19 cellular contexts compared by ENCODE assay signal in the genomic region with DNA sequence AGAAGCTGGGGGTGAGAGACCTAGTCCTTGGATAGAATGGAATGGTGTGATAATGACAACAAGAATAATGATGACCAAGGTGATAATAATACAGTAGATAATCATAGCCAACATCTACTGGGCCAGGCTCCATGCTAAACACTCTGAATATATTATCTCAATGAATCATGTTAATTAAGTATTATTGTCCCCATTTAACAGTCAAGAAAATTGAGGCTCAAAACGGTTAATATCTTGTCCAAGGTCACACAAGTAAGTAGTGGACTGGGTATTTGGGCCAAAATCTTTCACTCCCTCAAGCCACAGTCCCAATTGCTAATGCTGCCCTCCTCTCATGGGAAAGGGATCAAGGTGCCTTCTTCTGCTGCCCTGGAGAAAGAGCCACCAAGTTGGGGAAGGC. TPM values are rescaled to one million over a fixed set of nuclear protein-coding genes. Genes with fewer than 3 reads are reported as not detected.
DNase-seq lines count a peak whose midpoint lies in the region; ATAC-seq and TF ChIP-seq lines count a peak whose summit lies in the region.
"Had no signal": no experiment of that assay in that cellular context is flagged by ENCODE, and none has a peak within 500 bp of the region (broad histone marks: within the 10 kb centered on the region; RNA-seq: fewer than 3 reads in every experiment).

No MANE protein-coding gene starts in this region.

- no TSS peak for BruUV-seq in mammary epithelial cell (replicated peaks; lab: Mats Ljungman, UMichigan)
- no TSS peak for BruUV-seq in PC-9 (replicated peaks; lab: Mats Ljungman, UMichigan)

- H3K27ac Mint-ChIP-seq in WTC11: no peak overlapping the region
- H3K27ac Mint-ChIP-seq: CD4-positive, alpha-beta memory T cell; H9; IgD-negative memory B cell had no signal

- H3K4me3 Mint-ChIP-seq in WTC11: no peak overlapping the region
- H3K4me3 Mint-ChIP-seq: CD4-positive, alpha-beta memory T cell; H9; IgD-negative memory B cell had no signal

- ATAC-seq in lower lobe of right lung: no peak
- no peak for ATAC-seq in HG03039 (IDR thresholded peaks at IDR 0.05; ENCODE audit: unreplicated experiment)
- no peak for ATAC-seq in WTC11
- ATAC-seq: A549 had no signal

- H3K9me3 ChIP-seq in breast epithelium (no peaks in the 10 kb centered on the region), mammary epithelial cell (replicated peaks; ENCODE audit: insufficient read depth, low read length) (no peaks in the 10 kb centered on the region), PC-9 (ENCODE audit: insufficient read depth, low read depth) (no peaks in the 10 kb centered on the region), lower lobe of right lung (no peaks in the 10 kb centered on the region), osteoblast (ENCODE audit: low read depth, low read length) (no peaks in the 10 kb centered on the region)
- H3K9me3 ChIP-seq: A549 had no signal

- H3K27ac ChIP-seq in breast epithelium: peak overlapping the region; percentile 34 to 78
- H3K27ac ChIP-seq in mammary epithelial cell (ENCODE audit: insufficient read depth, low read depth, low read length): no peak overlapping the region
- peak overlapping the region; percentile 23; the same call in 1 of the 2 replicates for H3K27ac ChIP-seq in PC-9
- H3K27ac ChIP-seq in lower lobe of right lung: peak overlapping the region; percentile 49
- H3K27ac ChIP-seq in osteoblast (ENCODE audit: low read depth, low read length): no peak overlapping the region
- H3K27ac ChIP-seq: A549, BLaER1, HL-60 had no signal

- H2AFZ ChIP-seq in mammary epithelial cell (ENCODE audit: low read depth, low read length): no peak overlapping the region
- H2AFZ ChIP-seq in PC-9: no peak overlapping the region
- H2AFZ ChIP-seq in osteoblast (ENCODE audit: low read length): no peak overlapping the region

- no peaks in the 10 kb centered on the region for H4K20me1 ChIP-seq in mammary epithelial cell (ENCODE audit: insufficient read depth, low read length)
- H4K20me1 ChIP-seq in PC-9 (ENCODE audit: insufficient read depth): peaks cover 3% of the 10 kb centered on the region; the same call in 1 of the 2 replicates
- H4K20me1 ChIP-seq in osteoblast (ENCODE audit: insufficient read depth, low read length): no peaks in the 10 kb centered on the region
- H4K20me1 ChIP-seq: BLaER1 had no signal

- H3K79me2 ChIP-seq in mammary epithelial cell (ENCODE audit: insufficient read depth, low read length) (no peaks in the 10 kb centered on the region), PC-9 (ENCODE audit: low read depth) (peaks cover 19% of the 10 kb centered on the region), osteoblast (ENCODE audit: insufficient read depth, low read length) (no peaks in the 10 kb centered on the region)

- in situ Hi-C loops in mammary epithelial cell (cut with MboI; ENCODE audit: low sequenced_read_pairs in 2 of 2): no loop called here

- H3K4me1 ChIP-seq in breast epithelium (peaks cover 0 to 20% of the 10 kb centered on the region in 2 donors), mammary epithelial cell (ENCODE audit: insufficient read depth, low read length) (peaks cover 43% of the 10 kb centered on the region), PC-9 (replicated peaks; ENCODE audit: insufficient read depth) (peaks cover 82% of the 10 kb centered on the region), lower lobe of right lung (peaks cover 13% of the 10 kb centered on the region), osteoblast (ENCODE audit: insufficient read depth, low read length) (peaks cover 29% of the 10 kb centered on the region)
- H3K4me1 ChIP-seq: BLaER1 had no signal

- H3F3A ChIP-seq in PC-9 (ENCODE audit: insufficient read depth, low read depth): peaks cover 69% of the 10 kb centered on the region

- no peaks in the 10 kb centered on the region for H3K9me2 ChIP-seq in PC-9 (ENCODE audit: insufficient read depth)

- CTCF ChIA-PET in mammary epithelial cell (lab: Charles Lee; ENCODE audit: low non-redundant PET) (no interaction called here), PC-9 (lab: Charles Lee) (no interaction called here), WTC11 (lab: Charles Lee) (interaction anchor here (1.1 to 7.4 kb wide), 3 partner anchors 17 to 131 kb away, joined by 5 to 122 read pairs (median 7); no protein-coding TSS in a partner anchor)

- WGBS in mammary epithelial cell (ENCODE audit: low coverage, missing lambda C conversion rate): 94% methylated on average over 1 of the region's 1 CpG

- TF ChIP-seq POLR2A in breast epithelium (IDR thresholded peaks at IDR 0.05): no peak

- H3K36me3 ChIP-seq in breast epithelium (no peaks in the 10 kb centered on the region), mammary epithelial cell (ENCODE audit: insufficient read depth, low read length) (no peaks in the 10 kb centered on the region), PC-9 (ENCODE audit: low read depth) (peaks cover 7% of the 10 kb centered on the region), lower lobe of right lung (no peaks in the 10 kb centered on the region), osteoblast (ENCODE audit: insufficient read depth, low read length) (no peaks in the 10 kb centered on the region)
- H3K36me3 ChIP-seq: BLaER1 had no signal

- dilution Hi-C loops in mammary epithelial cell (cut with HindIII; ENCODE audit: low sequenced_read_pairs): loop anchor here (5.0 to 10.0 kb wide), 2 partner anchors 55 to 617 kb away; a partner anchor contains a TSS

- no peak overlapping the region for H3K4me3 ChIP-seq in breast epithelium
- H3K4me3 ChIP-seq in mammary epithelial cell (replicated peaks in 1 of 3; ENCODE audit: insufficient read depth in 1 of 3, low read depth in 2 of 3, low read length in 3 of 3): no peak overlapping the region
- H3K4me3 ChIP-seq in PC-9: no peak overlapping the region
- no peak overlapping the region for H3K4me3 ChIP-seq in lower lobe of right lung
- no peak overlapping the region for H3K4me3 ChIP-seq in osteoblast (ENCODE audit: insufficient read depth, low read length)
- H3K4me3 ChIP-seq: A549, BLaER1 had no signal

- DNase-seq in breast epithelium (ENCODE audit: low spot score in 2 of 2): no peak
- no peak for DNase-seq in mammary epithelial cell
- DNase-seq in PC-9: no peak
- DNase-seq in lower lobe of right lung: no peak
- DNase-seq in osteoblast (ENCODE audit: insufficient read length, low spot score, missing footprints): peak; percentile 3
- no peak for DNase-seq in AG20443 (ENCODE audit: low spot score)
- DNase-seq in WTC11 (ENCODE audit: low spot score): no peak
- DNase-seq: CD4-positive, alpha-beta memory T cell; DMS79 treated with DMSO at 0.1 percent for 48 hours; GF-D8; H9 had no signal

- no peak overlapping the region for H3K9ac ChIP-seq in mammary epithelial cell (ENCODE audit: insufficient read depth, low read length)
- H3K9ac ChIP-seq: BLaER1 had no signal

- H3K9me3 Mint-ChIP-seq in WTC11: no peaks in the 10 kb centered on the region
- H3K9me3 Mint-ChIP-seq: CD4-positive, alpha-beta memory T cell; H9 had no signal

- H3K4me2 ChIP-seq in mammary epithelial cell (ENCODE audit: insufficient read depth, low read depth, low read length): no peak overlapping the region
- H3K4me2 ChIP-seq in PC-9: peak overlapping the region; percentile 32
- no peak overlapping the region for H3K4me2 ChIP-seq in osteoblast (ENCODE audit: insufficient read depth, low read length)
- H3K4me2 ChIP-seq: A549, BLaER1 had no signal

- peaks cover 6% of the 10 kb centered on the region for H3K27me3 Mint-ChIP-seq in WTC11 (ENCODE audit: low read depth)

- H3K36me3 Mint-ChIP-seq in WTC11: no peaks in the 10 kb centered on the region
- H3K36me3 Mint-ChIP-seq: CD4-positive, alpha-beta memory T cell; IgD-negative memory B cell had no signal

- POLR2A ChIA-PET in PC-9 (lab: Charles Lee; ENCODE audit: unreplicated experiment): interaction anchor here (0.6 kb wide), 1 partner anchor 16 kb away, joined by 3 read pairs; no protein-coding TSS in a partner anchor
- POLR2A ChIA-PET in WTC11 (lab: Charles Lee): no interaction called here

- intact Hi-C loops in breast epithelium (cut with DNase I; ENCODE audit: low total_unique reads) (no loop called here), mammary epithelial cell (cut with micrococcal nuclease) (no loop called here), PC-9 (cut with micrococcal nuclease; ENCODE audit: unreplicated experiment) (no loop called here), lower lobe of right lung (cut with DNase I) (no loop called here)

- peaks cover 3 to 18% of the 10 kb centered on the region in 2 donors for H3K27me3 ChIP-seq in breast epithelium
- H3K27me3 ChIP-seq in mammary epithelial cell (ENCODE audit: insufficient read depth, low read length): no peaks in the 10 kb centered on the region
- no peaks in the 10 kb centered on the region for H3K27me3 ChIP-seq in PC-9 (ENCODE audit: insufficient read depth, low read depth)
- H3K27me3 ChIP-seq in lower lobe of right lung (ENCODE audit: low read depth): peaks cover 38% of the 10 kb centered on the region
- no peaks in the 10 kb centered on the region for H3K27me3 ChIP-seq in osteoblast (ENCODE audit: insufficient read depth, low read length)

- TF ChIP-seq CTCF in breast epithelium (IDR thresholded peaks at IDR 0.05) (no peak), mammary epithelial cell (conservative IDR thresholded peaks at IDR 0.05 in 1 of 2, IDR thresholded peaks at IDR 0.05 in 1 of 2; ENCODE audit: extremely low read depth in 1 of 2, insufficient read depth in 1 of 2, low read depth in 1 of 2, low read length in 2 of 2) (no peak), PC-9 (conservative IDR thresholded peaks at IDR 0.05) (no peak), lower lobe of right lung (IDR thresholded peaks at IDR 0.05) (no peak), osteoblast (IDR thresholded peaks at IDR 0.05; ENCODE audit: extremely low read depth, low read depth, low read length) (no peak), WTC11 (IDR thresholded peaks at IDR 0.05) (no peak)

- H3K4me1 Mint-ChIP-seq in WTC11: peaks cover 48% of the 10 kb centered on the region

RNA-seq across cellular contexts. Expression of a gene that starts 3.9 kb away (rescaled TPM):
- 1,000 to 10,000 TPM in 1 of 3 donors, 100 to 1,000 TPM in 1, 1 to 10 TPM in 1; 6.7 to 1,011 (median 375) TPM for total RNA-seq in breast epithelium
- 10 to 100 TPM in 1 of 2 donors, not detected in 1; 29.3 TPM for total RNA-seq in mammary epithelial cell
- 1.7 TPM for polyA plus RNA-seq in mammary epithelial cell
- polyA minus RNA-seq in mammary epithelial cell: not detected
- total RNA-seq in PC-9 (2021): 1,811 and 2,277 TPM in 2 replicates
- total RNA-seq in lower lobe of right lung: 212 TPM
- 68.8 and 69.0 TPM in 2 replicates for total RNA-seq in osteoblast
- total RNA-seq in WTC11 (2021): 110 to 130 TPM (median 124 TPM) in 3 replicates
- total RNA-seq: CD4-positive, alpha-beta memory T cell had no signal
- polyA plus RNA-seq: CD14-positive monocyte; CD4-positive, alpha-beta memory T cell; IgD-negative memory B cell had no signal

RNA-seq across cellular contexts. Expression of a gene that starts 13.3 kb away (rescaled TPM):
- total RNA-seq in breast epithelium (1,000 to 10,000 TPM in 1 of 3 donors, 100 to 1,000 TPM in 1, under 1 TPM in 1; 0.80 to 2,244 (median 331) TPM), mammary epithelial cell (1,000 to 10,000 TPM in 1 of 2 donors, 100 to 1,000 TPM in 1; 302 to 1,980 TPM), PC-9 (2021) (41.9 and 49.9 TPM in 2 replicates), lower lobe of right lung (9.0 TPM), osteoblast (0.59 and 0.72 TPM in 2 replicates), WTC11 (2021) (0.34 to 0.55 TPM (median 0.37 TPM) in 3 replicates)
- polyA plus RNA-seq in mammary epithelial cell: 2,083 TPM
- polyA minus RNA-seq in mammary epithelial cell: 1,726 TPM
- total RNA-seq: CD4-positive, alpha-beta memory T cell had no signal
- polyA plus RNA-seq: CD14-positive monocyte; CD4-positive, alpha-beta memory T cell; IgD-negative memory B cell had no signal

RNA-seq across cellular contexts. Expression of a gene that starts 26.6 kb away (rescaled TPM):
- total RNA-seq in breast epithelium (1 to 10 TPM in 1 of 3 donors, not detected in 2; 1.6 TPM), mammary epithelial cell (1 to 10 TPM in 1 of 2 donors, under 1 TPM in 1; 0.17 to 1.4 TPM), PC-9 (2021) (606 and 1,548 TPM in 2 replicates), lower lobe of right lung (5.2 TPM), osteoblast (not detected in 2 replicates), WTC11 (2021) (not detected in 3 replicates)
- polyA plus RNA-seq in mammary epithelial cell: 1.2 TPM
- not detected for polyA minus RNA-seq in mammary epithelial cell
- total RNA-seq: CD4-positive, alpha-beta memory T cell; H1; H9; HT1080 had no signal
- polyA plus RNA-seq: CD14-positive monocyte; CD4-positive, alpha-beta memory T cell; IgD-negative memory B cell had no signal

RNA-seq across cellular contexts. Expression of a gene that starts 39.9 kb away (rescaled TPM):
- under 1 TPM in 1 of 3 donors, not detected in 2; 0.44 TPM for total RNA-seq in breast epithelium
- total RNA-seq in mammary epithelial cell: under 1 TPM; 0.17 to 0.80 TPM
- 0.35 TPM for polyA plus RNA-seq in mammary epithelial cell
- not detected for polyA minus RNA-seq in mammary epithelial cell
- total RNA-seq in PC-9 (2021): 0.55 and 0.73 TPM in 2 replicates
- total RNA-seq in lower lobe of right lung: not detected
- total RNA-seq in osteoblast: not detected in 2 replicates
- total RNA-seq in WTC11 (2021): not detected in 3 replicates
- total RNA-seq: CD4-positive, alpha-beta memory T cell; H1; H9; HT1080 had no signal
- polyA plus RNA-seq: A549; CD14-positive monocyte; CD4-positive, alpha-beta memory T cell; H1; IgD-negative memory B cell had no signal

RNA-seq across cellular contexts. Expression of a gene that starts 42.3 kb away (rescaled TPM):
- total RNA-seq in breast epithelium (not detected), mammary epithelial cell (not detected), PC-9 (2021) (not detected in 2 replicates), lower lobe of right lung (not detected), osteoblast (0.36 TPM in 1 of 2 replicates, not detected in the other), WTC11 (2021) (not detected in 3 replicates)
- polyA plus RNA-seq in mammary epithelial cell: not detected
- polyA minus RNA-seq in mammary epithelial cell: not detected
- total RNA-seq: CD4-positive, alpha-beta memory T cell; H1; H9; HT1080 had no signal
- polyA plus RNA-seq: A549; CD4-positive, alpha-beta memory T cell; H1; IgD-negative memory B cell had no signal

Comparison
In these comparisons a context has a peak if more than half of its experiments do, and no peak if none do; other contexts are left out.
1. H3K27ac ChIP-seq: peak in breast epithelium (2 of 2), PC-9 (single experiment) and lower lobe of right lung (single experiment); none in mammary epithelial cell (single experiment) and osteoblast (single experiment).
2. RNA of a gene that starts 26.6 kb away (total RNA-seq): 606 to 1,548 TPM in PC-9; 5.2 TPM in lower lobe of right lung (single experiment), 0.17 to 1.4 TPM in mammary epithelial cell, 1.6 TPM in breast epithelium, not detected in osteoblast and not detected in WTC11; every median in the first group is over 10 times any median in the second.